16 cellular contexts compared by ENCODE assay signal in the genomic region with DNA sequence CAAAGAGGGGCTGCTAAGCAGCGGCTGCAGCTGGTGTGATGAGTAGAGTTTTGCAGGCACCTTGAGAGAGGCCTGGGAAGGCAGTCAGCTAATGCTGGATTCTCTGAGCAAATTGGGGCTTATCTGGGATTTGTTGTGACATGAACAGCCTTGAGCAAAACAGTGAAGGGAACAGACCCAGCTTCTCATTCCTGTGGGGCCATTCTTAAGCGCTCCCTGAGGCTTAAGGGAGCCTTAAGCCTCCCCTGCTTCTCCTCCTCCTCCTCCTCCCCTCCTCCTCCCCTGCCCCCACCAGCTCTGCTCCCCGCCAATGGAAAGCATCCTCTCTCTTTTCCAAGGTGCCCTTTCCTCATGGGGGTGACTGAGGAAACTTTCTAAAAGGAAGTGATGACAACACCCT. TPM values are rescaled to one million over a fixed set of nuclear protein-coding genes. Genes with fewer than 3 reads are reported as not detected.
"Had no signal": no experiment of that assay in that cellular context is flagged by ENCODE, and none has a peak within 500 bp of the region (broad histone marks: within the 10 kb centered on the region; RNA-seq: fewer than 3 reads in every experiment).

No MANE protein-coding gene starts in this region.

- H3K27ac Mint-ChIP-seq: activated CD4-positive, alpha-beta memory T cell treated with anti-CD3 and anti-CD28 coated beads, Interleukin-2, amount 10 ng/mL, durations not matched to agents 7 days and 5 days; stimulated activated effector memory CD8-positive, alpha-beta T cell treated with anti-CD3 and anti-CD28 coated beads, Interleukin-12 subunit alpha, Interleukin-12 subunit beta, amount 100 ng/mL, for 72 hours had no signal

- H3K27me3 ChIP-seq: SJSA1 had no signal

- H3K36me3 Mint-ChIP-seq: stimulated activated effector memory CD8-positive, alpha-beta T cell treated with anti-CD3 and anti-CD28 coated beads, Interleukin-12 subunit alpha, Interleukin-12 subunit beta, amount 100 ng/mL, for 72 hours had no signal

- H3K4me1 ChIP-seq: SJSA1 had no signal

- FAIRE-seq: islet of Langerhans, small intestine had no signal

- ATAC-seq: left ventricle myocardium superior; stimulated activated effector memory CD8-positive, alpha-beta T cell treated with anti-CD3 and anti-CD28 coated beads, Interleukin-12 subunit alpha, Interleukin-12 subunit beta, amount 100 ng/mL, for 72 hours had no signal

- H3K4me3 Mint-ChIP-seq: activated CD4-positive, alpha-beta memory T cell treated with anti-CD3 and anti-CD28 coated beads, Interleukin-2, amount 10 ng/mL, durations not matched to agents 7 days and 5 days; stimulated activated effector memory CD8-positive, alpha-beta T cell treated with anti-CD3 and anti-CD28 coated beads, Interleukin-12 subunit alpha, Interleukin-12 subunit beta, amount 100 ng/mL, for 72 hours had no signal

- H3K36me3 ChIP-seq: SJSA1 had no signal

- H3K27ac ChIP-seq: coronary artery, SJSA1 had no signal

- DNase-seq: activated CD4-positive, alpha-beta memory T cell treated with anti-CD3 and anti-CD28 coated beads, Interleukin-2, amount 10 ng/mL, durations not matched to agents 7 days and 5 days; activated CD8-positive, alpha-beta memory T cell treated with anti-CD3 and anti-CD28 coated beads, Interleukin-2, amount 50 U/mL, for 4 hours; activated naive CD4-positive, alpha-beta T cell treated with Interleukin-2 at 50 U/mL for 16 hours; central memory CD4-positive, alpha-beta T cell; effector memory CD4-positive, alpha-beta T cell; glutamatergic neuron; left ventricle myocardium superior; posterior cingulate gyrus; small intestine; SW 1271; trophoblast cell had no signal

- H3K9me3 Mint-ChIP-seq: activated CD4-positive, alpha-beta memory T cell treated with anti-CD3 and anti-CD28 coated beads, Interleukin-2, amount 10 ng/mL, durations not matched to agents 7 days and 5 days; stimulated activated effector memory CD8-positive, alpha-beta T cell treated with anti-CD3 and anti-CD28 coated beads, Interleukin-12 subunit alpha, Interleukin-12 subunit beta, amount 100 ng/mL, for 72 hours had no signal

- H3K4me3 ChIP-seq: coronary artery, SJSA1 had no signal

RNA-seq across cellular contexts. Expression of gene HMGCS2, which starts 21.3 kb away (rescaled TPM):
- total RNA-seq: activated CD4-positive, alpha-beta memory T cell treated with anti-CD3 and anti-CD28 coated beads, Interleukin-2, amount 10 ng/mL, durations not matched to agents 7 days and 5 days; epithelial cell of proximal tubule; SJSA1 had no signal
